11 cellular contexts compared by ENCODE assay signal in genomic region chr3:42094128-42094527, GRCh38.
A peak's percentile ranks its signal among the peaks of the same experiment; 100 is the strongest.
DNase-seq lines count a peak whose midpoint lies in the region; ATAC-seq lines count a peak whose summit lies in the region.
"Had no signal": no experiment of that assay in that cellular context is flagged by ENCODE, and none has a peak within 500 bp of the region (broad histone marks: within the 10 kb centered on the region; RNA-seq: fewer than 3 reads in every experiment).

No MANE protein-coding gene starts in this region.

- no peak overlapping the region for H3K4me3 Mint-ChIP-seq in memory B cell

- ATAC-seq in GM18511 (IDR thresholded peaks at IDR 0.05; ENCODE audit: unreplicated experiment) (peak; percentile 81), GM21526 (IDR thresholded peaks at IDR 0.05; ENCODE audit: low FRiP score, unreplicated experiment) (peak; percentile 44), HG03439 (IDR thresholded peaks at IDR 0.05; ENCODE audit: unreplicated experiment) (peak; percentile 60), memory B cell (ENCODE audit: low read depth) (peak; percentile 58)
- ATAC-seq: HCT116 had no signal

- peak overlapping the region; percentile 86 for H3K27ac Mint-ChIP-seq in memory B cell

- peaks cover 43% of the 10 kb centered on the region for H3K36me3 Mint-ChIP-seq in memory B cell

- H3K4me1 Mint-ChIP-seq in memory B cell = peaks cover 69% of the 10 kb centered on the region

- DNase-seq in memory B cell (ENCODE audit: low spot score in 2 of 2) (no peak), GM19240 (ENCODE audit: insufficient read length, low spot score) (no peak), NCI-H2029 treated with DMSO at 0.1 percent for 48 hours (lab: John Stamatoyannopoulos, UW) (no peak), AG08395 (ENCODE audit: low spot score) (no peak), superior temporal gyrus (ENCODE audit: extremely low spot score) (no peak)
- DNase-seq: DND-41, NCI-H1105 had no signal

- H3K9me3 Mint-ChIP-seq in memory B cell = peaks cover 7% of the 10 kb centered on the region

- no peaks in the 10 kb centered on the region for H3K27me3 Mint-ChIP-seq in memory B cell
